ENCODE assay signal across 11 cellular contexts in the genomic region with DNA sequence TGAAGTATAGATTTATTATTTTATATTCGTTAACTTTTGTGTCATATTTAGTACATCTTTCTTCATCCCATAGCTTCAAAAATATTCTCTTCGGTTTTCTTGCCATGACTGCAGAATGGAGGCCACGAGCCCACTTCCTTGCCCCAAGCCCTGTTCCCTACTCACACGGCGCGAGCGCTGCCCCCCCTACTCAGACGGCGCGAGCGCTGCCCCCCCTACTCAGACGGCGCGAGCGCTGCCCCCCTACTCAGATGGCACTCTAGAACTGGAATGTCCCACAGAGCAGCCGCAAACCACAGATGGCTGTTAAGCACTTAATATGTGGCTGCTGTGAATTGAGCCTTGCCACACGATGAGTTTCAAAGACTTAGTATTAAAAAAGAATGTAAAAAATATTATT.
DNase-seq lines count a peak whose midpoint lies in the region; ATAC-seq and TF ChIP-seq lines count a peak whose summit lies in the region.
"Had no signal": no experiment of that assay in that cellular context is flagged by ENCODE, and none has a peak within 500 bp of the region (broad histone marks: within the 10 kb centered on the region; RNA-seq: fewer than 3 reads in every experiment).

No MANE protein-coding gene starts in this region.

- in situ Hi-C loops in GM13977 (cut with MboI; ENCODE audit: low pct_unique_long_range_greater_than_20kb, low sequenced_read_pairs, unreplicated experiment) = no loop called here

- no peak overlapping the region for H3K4me2 ChIP-seq in hepatocyte

- no peaks in the 10 kb centered on the region for H3K79me2 ChIP-seq in hepatocyte

- H3K27ac ChIP-seq in WERI-Rb-1 = no peak overlapping the region
- no peak overlapping the region for H3K27ac ChIP-seq in hepatocyte
- no peak overlapping the region for H3K27ac ChIP-seq in sigmoid colon
- H3K27ac ChIP-seq: RWPE1 had no signal

- H3K9me3 ChIP-seq in WERI-Rb-1 (ENCODE audit: severe bottlenecking) (no peaks in the 10 kb centered on the region), hepatocyte (ENCODE audit: low read depth) (no peaks in the 10 kb centered on the region), sigmoid colon (peaks cover 0 to 8% (median 0%) of the 10 kb centered on the region in 4 donors)

- no peak for TF ChIP-seq POLR2A in sigmoid colon (IDR thresholded peaks at IDR 0.05)

- intact Hi-C loops in sigmoid colon (cut with DNase I) = no loop called here

- no peaks in the 10 kb centered on the region for H4K20me1 ChIP-seq in hepatocyte (ENCODE audit: insufficient read depth, poor library complexity, severe bottlenecking)

- H3K4me3 ChIP-seq in WERI-Rb-1 (ENCODE audit: low read depth, low read length) = peak overlapping the region; percentile 43
- no peak overlapping the region for H3K4me3 ChIP-seq in hepatocyte
- H3K4me3 ChIP-seq in sigmoid colon = peak overlapping the region in 1 of 4 donors; percentile 30

- DNase-seq in GM13977 (ENCODE audit: low spot score) = peak; percentile 26
- peak; percentile 30 for DNase-seq in WERI-Rb-1
- DNase-seq in hepatocyte (ENCODE audit: low spot score) = peak; percentile 61
- peak; percentile 78 for DNase-seq in sigmoid colon
- no peak for DNase-seq in cerebellar cortex (ENCODE audit: low spot score)
- DNase-seq: activated B cell treated with CpG ODN at 0.5 μM for 24 hours, Calu3, KBM-7 had no signal

- no peak overlapping the region for H2AFZ ChIP-seq in hepatocyte

- no peak for TF ChIP-seq CTCF in GM13977 (IDR thresholded peaks at IDR 0.05; ENCODE audit: extremely low read depth, insufficient read depth, missing control alignments)
- no peak for TF ChIP-seq CTCF in WERI-Rb-1 (IDR thresholded peaks at IDR 0.05; ENCODE audit: low read depth, low read length)
- TF ChIP-seq CTCF in hepatocyte (IDR thresholded peaks at IDR 0.05; ENCODE audit: poor library complexity) = no peak
- TF ChIP-seq CTCF in sigmoid colon (IDR thresholded peaks at IDR 0.05) = no peak

- H3K27me3 ChIP-seq in WERI-Rb-1 (ENCODE audit: insufficient read depth, low read depth, severe bottlenecking) (no peaks in the 10 kb centered on the region), hepatocyte (no peaks in the 10 kb centered on the region), sigmoid colon (peaks cover 0 to 47% (median 3%) of the 10 kb centered on the region in 3 donors)

- H3K4me1 ChIP-seq in hepatocyte (ENCODE audit: insufficient read depth) (no peaks in the 10 kb centered on the region), sigmoid colon (peaks cover 0 to 3% (median 0%) of the 10 kb centered on the region in 4 donors)

- 97% methylated on average over 17 of the region's 17 CpGs for WGBS in hepatocyte (ENCODE audit: low lambda C conversion rate, missing lambda C conversion rate)
- 73 to 85% methylated on average over 17 of the region's 17 CpGs for WGBS in sigmoid colon, 2 donors

- TF ChIP-seq EP300 in sigmoid colon (IDR thresholded peaks at IDR 0.05) = no peak

- ATAC-seq in GM19023 (IDR thresholded peaks at IDR 0.05; ENCODE audit: unreplicated experiment) (no peak), GM21381 (IDR thresholded peaks at IDR 0.05; ENCODE audit: unreplicated experiment) (no peak)

- H3K9me2 ChIP-seq in hepatocyte (replicated peaks; ENCODE audit: insufficient read depth) = no peaks in the 10 kb centered on the region

- H3K36me3 ChIP-seq in WERI-Rb-1 = no peaks in the 10 kb centered on the region
- no peaks in the 10 kb centered on the region for H3K36me3 ChIP-seq in hepatocyte (replicated peaks; ENCODE audit: insufficient read depth, low read depth)
- no peaks in the 10 kb centered on the region for H3K36me3 ChIP-seq in sigmoid colon
